Comparison of ENCODE assay signal across 9 cellular contexts in the genomic region with DNA sequence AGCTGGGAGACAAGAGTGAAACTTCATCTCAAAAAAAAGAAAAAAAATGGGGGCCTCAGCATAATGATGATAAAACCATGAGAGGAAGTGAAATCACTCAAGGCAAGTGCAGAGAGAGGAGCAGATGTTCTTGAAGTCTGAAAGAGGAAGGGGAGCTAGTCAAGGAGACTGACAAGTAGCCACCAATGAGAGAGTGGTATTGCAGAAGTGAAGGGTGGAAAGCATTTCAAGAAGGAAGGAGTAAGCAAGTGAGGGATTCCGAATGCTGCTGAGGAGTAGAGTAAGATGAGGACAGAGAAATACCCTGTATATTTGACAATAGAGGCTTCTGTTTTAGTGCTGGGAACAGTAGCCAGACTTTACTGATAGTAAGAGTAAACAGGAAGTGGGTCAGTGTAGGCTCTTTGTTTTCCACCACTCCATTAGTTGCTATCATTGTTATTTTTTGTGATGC.
DNase-seq lines count a peak whose midpoint lies in the region; ATAC-seq lines count a peak whose summit lies in the region.
"Had no signal": no experiment of that assay in that cellular context is flagged by ENCODE, and none has a peak within 500 bp of the region (broad histone marks: within the 10 kb centered on the region; RNA-seq: fewer than 3 reads in every experiment).

No MANE protein-coding gene starts in this region.

- peak overlapping the region; percentile 82 for H3K27ac ChIP-seq in layer of hippocampus (ENCODE audit: low read depth, low read length)

- peak; percentile 74 for ATAC-seq in HG02759 (IDR thresholded peaks at IDR 0.05; ENCODE audit: unreplicated experiment)

- DNase-seq in DMS153 (lab: John Stamatoyannopoulos, UW), result peak; percentile 21
- no peak for DNase-seq in DMS153 treated with DMSO at 0.1 percent for 48 hours (lab: John Stamatoyannopoulos, UW; ENCODE audit: unreplicated experiment)
- peak; percentile 79 to 99 for DNase-seq in NOMO-1 (lab: John Stamatoyannopoulos, UW; ENCODE audit: unreplicated experiment in 2 of 2)
- no peak for DNase-seq in NCI-H187 treated with DMSO at 0.1 percent for 48 hours (lab: John Stamatoyannopoulos, UW)
- DNase-seq in activated gamma-delta T cell (lab: John Stamatoyannopoulos, UW), result no peak
- no peak for DNase-seq in effector CD8-positive, alpha-beta T cell (lab: John Stamatoyannopoulos, UW)
- DNase-seq: heart right ventricle had no signal

- H3K27me3 ChIP-seq in layer of hippocampus (ENCODE audit: control insufficient read depth, insufficient read depth, low read length), result no peaks in the 10 kb centered on the region
- H3K27me3 ChIP-seq: heart right ventricle had no signal

Comparison
In these comparisons a context has a peak if more than half of its experiments do, and no peak if none do; other contexts are left out.
1. DNase-seq: peak in DMS153 (single experiment) and NOMO-1 (2 of 2); none in DMS153 treated with DMSO at 0.1 percent for 48 hours (single experiment), NCI-H187 treated with DMSO at 0.1 percent for 48 hours (single experiment), activated gamma-delta T cell (single experiment) and effector CD8-positive, alpha-beta T cell (single experiment).